23 cellular contexts compared by ENCODE assay signal in the genomic region with DNA sequence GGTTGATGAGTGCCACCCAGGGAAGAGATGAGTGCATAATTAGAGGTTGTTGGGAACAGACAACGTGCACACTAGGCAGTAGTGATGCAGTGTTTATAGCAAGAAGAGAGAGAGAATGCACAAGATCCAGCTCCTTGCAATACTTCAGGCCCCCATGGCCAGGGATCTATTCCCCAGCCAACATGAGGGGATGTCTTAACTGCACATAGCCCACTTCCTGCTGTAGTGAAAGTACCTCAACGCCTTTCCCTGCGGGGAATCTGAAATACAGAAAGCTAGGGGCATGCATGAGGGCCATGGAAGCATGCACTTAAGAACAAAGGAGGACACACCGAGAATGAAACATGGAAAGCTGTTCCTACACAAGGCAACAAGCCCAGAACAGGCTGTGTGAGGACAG.
"Had no signal": no experiment of that assay in that cellular context is flagged by ENCODE, and none has a peak within 500 bp of the region (broad histone marks: within the 10 kb centered on the region; RNA-seq: fewer than 3 reads in every experiment).

No MANE protein-coding gene starts in this region.

- H3K4me1 ChIP-seq: esophagus squamous epithelium, left ventricle myocardium inferior, lower lobe of right lung, psoas muscle, right lobe of liver, suprapubic skin, thyroid gland, upper lobe of left lung, vagina had no signal

- H3K27me3 Mint-ChIP-seq: dendritic cell treated with granulocyte-macrophage colony-stimulating factor and Interleukin-4, amounts not matched to agents 40 ng/mL and 50 ng/mL, for 4 days; effector memory CD8-positive, alpha-beta T cell; memory B cell; naive B cell had no signal

- H3K4me3 Mint-ChIP-seq: dendritic cell treated with granulocyte-macrophage colony-stimulating factor and Interleukin-4, amounts not matched to agents 40 ng/mL and 50 ng/mL, for 4 days; effector memory CD8-positive, alpha-beta T cell; memory B cell; naive B cell; nephron; stimulated activated effector memory CD8-positive, alpha-beta T cell treated with anti-CD3 and anti-CD28 coated beads, Interleukin-12 subunit alpha, Interleukin-12 subunit beta, amount 100 ng/mL, for 72 hours had no signal

- H3K4me1 Mint-ChIP-seq: memory B cell; naive B cell; nephron; stimulated activated effector memory CD8-positive, alpha-beta T cell treated with anti-CD3 and anti-CD28 coated beads, Interleukin-12 subunit alpha, Interleukin-12 subunit beta, amount 100 ng/mL, for 72 hours had no signal

- H3K27me3 ChIP-seq: esophagus squamous epithelium, hepatocyte, right lobe of liver, suprapubic skin, thyroid gland, upper lobe of left lung, vagina had no signal

- H3K4me3 ChIP-seq: esophagus squamous epithelium, hepatocyte, left ventricle myocardium inferior, lower lobe of right lung, psoas muscle, right lobe of liver, suprapubic skin, thyroid gland, upper lobe of left lung, vagina had no signal

- H3K27ac ChIP-seq: esophagus squamous epithelium, hepatocyte, left ventricle myocardium inferior, lower lobe of right lung, psoas muscle, right lobe of liver, suprapubic skin, thyroid gland, upper lobe of left lung, vagina had no signal

- H3K27ac Mint-ChIP-seq: dendritic cell treated with granulocyte-macrophage colony-stimulating factor and Interleukin-4, amounts not matched to agents 40 ng/mL and 50 ng/mL, for 4 days; effector memory CD8-positive, alpha-beta T cell; memory B cell; naive B cell; nephron; stimulated activated effector memory CD8-positive, alpha-beta T cell treated with anti-CD3 and anti-CD28 coated beads, Interleukin-12 subunit alpha, Interleukin-12 subunit beta, amount 100 ng/mL, for 72 hours had no signal

- H3K36me3 ChIP-seq: esophagus squamous epithelium, left ventricle myocardium inferior, lower lobe of right lung, right lobe of liver, suprapubic skin, thyroid gland, upper lobe of left lung, vagina had no signal

- DNase-seq: effector memory CD8-positive, alpha-beta T cell; esophagus squamous epithelium; foreskin fibroblast; kidney; left cardiac atrium; left ventricle myocardium inferior; lower lobe of right lung; naive B cell; psoas muscle; retina; right lobe of liver; stimulated activated CD4-positive, alpha-beta T cell treated with anti-CD3 and anti-CD28 coated beads, Interleukin-4, amount 100 ng/mL, for 1 hour; stimulated activated CD8-positive, alpha-beta memory T cell treated with anti-CD3 and anti-CD28 coated beads, Interleukin-4, amount 100 ng/mL, for 48 hours; stimulated activated naive CD8-positive, alpha-beta T cell treated with anti-CD3 and anti-CD28 coated beads, Interleukin-15, Interleukin-2, amounts not matched to agents 100 U/mL and 50 U/mL, for 24 hours; thyroid gland; upper lobe of left lung had no signal

- H3K9me3 Mint-ChIP-seq: nephron had no signal

- H3K9me3 ChIP-seq: esophagus squamous epithelium, lower lobe of right lung, psoas muscle, right lobe of liver, suprapubic skin, thyroid gland, vagina had no signal

- ATAC-seq: effector memory CD8-positive, alpha-beta T cell; psoas muscle; right lobe of liver; stimulated activated effector memory CD8-positive, alpha-beta T cell treated with anti-CD3 and anti-CD28 coated beads, Interleukin-12 subunit alpha, Interleukin-12 subunit beta, amount 100 ng/mL, for 72 hours; stimulated activated naive CD8-positive, alpha-beta T cell treated with anti-CD3 and anti-CD28 coated beads, Interleukin-15, Interleukin-2, amounts not matched to agents 100 U/mL and 50 U/mL, for 24 hours had no signal

- H3K36me3 Mint-ChIP-seq: memory B cell; naive B cell; stimulated activated effector memory CD8-positive, alpha-beta T cell treated with anti-CD3 and anti-CD28 coated beads, Interleukin-12 subunit alpha, Interleukin-12 subunit beta, amount 100 ng/mL, for 72 hours had no signal
